ENCODE assay signal across 30 cellular contexts in the genomic region with DNA sequence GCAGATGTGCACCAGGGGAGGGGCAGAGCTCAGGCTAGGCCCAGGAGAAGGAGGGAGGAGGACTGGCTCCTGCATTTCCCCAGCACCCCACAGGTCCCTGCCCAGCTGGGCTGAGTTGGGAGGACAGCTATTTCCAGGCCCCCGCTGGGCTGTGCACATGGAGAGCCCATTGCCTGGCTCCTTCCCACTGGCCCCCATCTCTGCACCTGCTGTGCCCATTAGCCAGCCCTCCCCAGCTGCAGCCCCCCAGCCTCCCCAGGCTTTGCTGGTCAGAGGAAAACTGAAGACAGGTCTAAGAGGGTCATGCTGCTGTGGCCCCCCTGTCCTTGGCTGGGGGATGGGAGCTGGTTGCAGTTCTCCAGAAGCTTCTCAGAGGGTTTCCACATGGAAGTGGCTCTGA.
"Had no signal": no experiment of that assay in that cellular context is flagged by ENCODE, and none has a peak within 500 bp of the region (broad histone marks: within the 10 kb centered on the region; RNA-seq: fewer than 3 reads in every experiment).

No MANE protein-coding gene starts in this region.

- H3K4me3 ChIP-seq: hepatocyte, left lung, lower lobe of right lung, mucosa of descending colon, ovary, prostate gland, stomach, tibial artery had no signal

- H3K27me3 Mint-ChIP-seq: activated CD8-positive, alpha-beta memory T cell treated with anti-CD3 and anti-CD28 coated beads, Interleukin-2, amount 10 ng/mL, durations not matched to agents 7 days and 5 days; activated CD8-positive, alpha-beta T cell treated with anti-CD3 and anti-CD28 coated beads for 36 hours; activated naive CD4-positive, alpha-beta T cell treated with anti-CD3 and anti-CD28 coated beads, Interleukin-2, amount 10 ng/mL, durations not matched to agents 7 days and 5 days had no signal

- DNase-seq: activated B cell treated with CpG ODN at 0.5 μM for 24 hours; activated CD4-positive, alpha-beta T cell treated with anti-CD3 and anti-CD28 coated beads, Interleukin-2, amount 50 U/mL, for 1 hour; activated CD8-positive, alpha-beta memory T cell treated with anti-CD3 and anti-CD28 coated beads, Interleukin-2, amount 10 ng/mL, durations not matched to agents 7 days and 5 days; activated CD8-positive, alpha-beta T cell treated with anti-CD3 and anti-CD28 coated beads for 36 hours; activated naive CD4-positive, alpha-beta T cell treated with anti-CD3 and anti-CD28 coated beads, Interleukin-2, amount 10 ng/mL, durations not matched to agents 7 days and 5 days; activated naive CD8-positive, alpha-beta T cell treated with anti-CD3 and anti-CD28 coated beads, Interleukin-2, amount 10 ng/mL, durations not matched to agents 7 days and 5 days; activated T-cell treated with anti-CD3 and anti-CD28 coated beads, Interleukin-2, amount 50 U/mL, for 72 hours; brain microvascular endothelial cell; central memory CD4-positive, alpha-beta T cell; dermis blood vessel endothelial cell; effector CD4-positive, alpha-beta T cell; glutamatergic neuron; immature natural killer cell; kidney glomerular epithelial cell; lower lobe of right lung; mucosa of descending colon; retina; small intestine; stimulated activated CD4-positive, alpha-beta T cell treated with anti-CD3 and anti-CD28 coated beads, Interleukin-1b, Interleukin-23, amount 100 ng/mL, for 48 hours; stimulated activated naive B cell treated with anti-CD40 and anti-IgM and Interleukin-4, amounts not matched to agents 10 μg/mL and 1 μg/mL and 100 μg/mL, for 72 hours; T-cell had no signal

- H3K27me3 ChIP-seq: brain microvascular endothelial cell, hepatocyte, left lung, ovary had no signal

- H3K4me1 ChIP-seq: left lung, prostate gland, tibial artery had no signal

- H3K9me3 ChIP-seq: lower lobe of right lung, mucosa of descending colon, ovary, prostate gland had no signal

- H3K36me3 ChIP-seq: brain microvascular endothelial cell, left lung, lower lobe of right lung, ovary, prostate gland, stomach, tibial artery had no signal

- H3K27ac ChIP-seq: brain microvascular endothelial cell, hepatocyte, left lung, lower lobe of right lung, ovary, prostate gland, stomach, tibial artery had no signal

- H3K4me3 Mint-ChIP-seq: activated B cell treated with CpG ODN at 0.5 μM for 24 hours; activated CD8-positive, alpha-beta memory T cell treated with anti-CD3 and anti-CD28 coated beads, Interleukin-2, amount 10 ng/mL, durations not matched to agents 7 days and 5 days; activated CD8-positive, alpha-beta T cell treated with anti-CD3 and anti-CD28 coated beads for 36 hours; activated naive CD4-positive, alpha-beta T cell treated with anti-CD3 and anti-CD28 coated beads, Interleukin-2, amount 10 ng/mL, durations not matched to agents 7 days and 5 days; activated naive CD8-positive, alpha-beta T cell treated with anti-CD3 and anti-CD28 coated beads, Interleukin-2, amount 10 ng/mL, durations not matched to agents 7 days and 5 days; activated T-cell treated with anti-CD3 and anti-CD28 coated beads, Interleukin-2, amount 50 U/mL, for 72 hours; immature natural killer cell; natural killer cell treated with Interleukin-12 subunit alpha and Interleukin-12 subunit beta and Interleukin-15 and Interleukin-18, amount 100 ng/mL, for 72 hours; stimulated activated naive B cell treated with anti-CD40 and anti-IgM and Interleukin-4, amounts not matched to agents 10 μg/mL and 1 μg/mL and 100 μg/mL, for 72 hours; T-cell; T-helper 2 cell treated with Interferon-gamma antibody and Interleukin-4, amounts not matched to agents 5 μg/mL and 100 μg/mL, for 36 hours had no signal

- H3K4me1 Mint-ChIP-seq: activated B cell treated with CpG ODN at 0.5 μM for 24 hours; activated CD8-positive, alpha-beta memory T cell treated with anti-CD3 and anti-CD28 coated beads, Interleukin-2, amount 10 ng/mL, durations not matched to agents 7 days and 5 days; activated naive CD4-positive, alpha-beta T cell treated with anti-CD3 and anti-CD28 coated beads, Interleukin-2, amount 10 ng/mL, durations not matched to agents 7 days and 5 days; activated naive CD8-positive, alpha-beta T cell treated with anti-CD3 and anti-CD28 coated beads, Interleukin-2, amount 10 ng/mL, durations not matched to agents 7 days and 5 days; immature natural killer cell; stimulated activated naive B cell treated with anti-CD40 and anti-IgM and Interleukin-4, amounts not matched to agents 10 μg/mL and 1 μg/mL and 100 μg/mL, for 72 hours; T-cell had no signal

- ATAC-seq: activated CD8-positive, alpha-beta memory T cell treated with anti-CD3 and anti-CD28 coated beads, Interleukin-2, amount 10 ng/mL, durations not matched to agents 7 days and 5 days; activated CD8-positive, alpha-beta T cell treated with anti-CD3 and anti-CD28 coated beads for 36 hours; activated T-cell treated with anti-CD3 and anti-CD28 coated beads, Interleukin-2, amount 50 U/mL, for 72 hours; left lung; lower lobe of right lung; mucosa of descending colon; natural killer cell treated with Interleukin-12 subunit alpha and Interleukin-12 subunit beta and Interleukin-15 and Interleukin-18, amount 100 ng/mL, for 72 hours; sciatic nerve; stimulated activated naive B cell treated with anti-CD40 and anti-IgM and Interleukin-4, amounts not matched to agents 10 μg/mL and 1 μg/mL and 100 μg/mL, for 72 hours; T-cell had no signal

- H3K36me3 Mint-ChIP-seq: activated CD8-positive, alpha-beta memory T cell treated with anti-CD3 and anti-CD28 coated beads, Interleukin-2, amount 10 ng/mL, durations not matched to agents 7 days and 5 days; activated naive CD4-positive, alpha-beta T cell treated with anti-CD3 and anti-CD28 coated beads, Interleukin-2, amount 10 ng/mL, durations not matched to agents 7 days and 5 days; activated naive CD8-positive, alpha-beta T cell treated with anti-CD3 and anti-CD28 coated beads, Interleukin-2, amount 10 ng/mL, durations not matched to agents 7 days and 5 days; immature natural killer cell; natural killer cell treated with Interleukin-12 subunit alpha and Interleukin-12 subunit beta and Interleukin-15 and Interleukin-18, amount 100 ng/mL, for 72 hours; T-cell had no signal

- H3K27ac Mint-ChIP-seq: activated B cell treated with CpG ODN at 0.5 μM for 24 hours; activated CD8-positive, alpha-beta memory T cell treated with anti-CD3 and anti-CD28 coated beads, Interleukin-2, amount 10 ng/mL, durations not matched to agents 7 days and 5 days; activated CD8-positive, alpha-beta T cell treated with anti-CD3 and anti-CD28 coated beads for 36 hours; activated naive CD4-positive, alpha-beta T cell treated with anti-CD3 and anti-CD28 coated beads, Interleukin-2, amount 10 ng/mL, durations not matched to agents 7 days and 5 days; activated naive CD8-positive, alpha-beta T cell treated with anti-CD3 and anti-CD28 coated beads, Interleukin-2, amount 10 ng/mL, durations not matched to agents 7 days and 5 days; activated T-cell treated with anti-CD3 and anti-CD28 coated beads, Interleukin-2, amount 50 U/mL, for 72 hours; immature natural killer cell; natural killer cell treated with Interleukin-12 subunit alpha and Interleukin-12 subunit beta and Interleukin-15 and Interleukin-18, amount 100 ng/mL, for 72 hours; stimulated activated naive B cell treated with anti-CD40 and anti-IgM and Interleukin-4, amounts not matched to agents 10 μg/mL and 1 μg/mL and 100 μg/mL, for 72 hours; T-cell; T-helper 2 cell treated with Interferon-gamma antibody and Interleukin-4, amounts not matched to agents 5 μg/mL and 100 μg/mL, for 36 hours had no signal
